ENCODE assay signal across 23 cellular contexts in the genomic region with DNA sequence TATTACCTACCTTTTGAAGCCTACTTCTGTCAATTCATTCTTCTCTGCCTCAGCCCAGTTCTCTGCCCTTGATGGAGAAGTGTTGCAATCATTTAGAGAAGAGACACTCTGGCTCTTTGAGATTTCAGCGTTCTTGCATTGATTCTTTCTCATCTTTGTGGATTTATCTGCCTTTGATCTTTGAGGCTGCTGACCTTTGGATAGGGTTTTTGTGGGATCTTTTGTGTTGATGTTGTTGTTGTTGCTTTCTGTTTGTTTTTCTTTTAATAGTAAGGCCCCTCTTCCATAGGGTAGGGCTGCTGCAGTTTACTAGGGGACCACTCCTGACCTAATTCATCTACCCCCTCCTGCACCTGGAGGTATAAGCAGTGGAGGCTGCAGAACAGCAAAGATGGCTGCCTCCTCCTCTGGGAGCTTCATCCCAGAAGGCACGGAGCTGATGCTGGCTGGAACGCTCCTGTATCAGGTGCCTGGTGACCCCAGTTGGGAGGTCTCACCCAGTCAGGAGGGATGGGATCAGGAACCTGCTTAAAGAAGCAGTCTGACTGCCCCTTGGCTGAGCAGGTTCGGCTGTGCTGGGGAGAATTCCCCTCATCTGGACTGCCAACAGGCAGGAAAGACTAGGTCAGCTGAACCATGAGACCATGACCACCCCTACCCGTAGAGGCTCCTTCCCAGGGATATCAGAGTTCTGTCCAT. TPM values are rescaled to one million over a fixed set of nuclear protein-coding genes. Genes with fewer than 3 reads are reported as not detected.
DNase-seq lines count a peak whose midpoint lies in the region; ATAC-seq, FAIRE-seq and TF ChIP-seq lines count a peak whose summit lies in the region.
"Had no signal": no experiment of that assay in that cellular context is flagged by ENCODE, and none has a peak within 500 bp of the region (broad histone marks: within the 10 kb centered on the region; RNA-seq: fewer than 3 reads in every experiment).

No MANE protein-coding gene starts in this region.

- no peak for TF ChIP-seq EP300 in H1 (IDR thresholded peaks at IDR 0.05; ENCODE audit: borderline replicate concordance in 1 of 2, low read depth in 2 of 2, low read length in 2 of 2)

- no peak overlapping the region for H4K91ac ChIP-seq in H1 (replicated peaks; ENCODE audit: insufficient read length, low read length)

- H3K27me3 ChIP-seq in H1 (replicated peaks in 1 of 4; ENCODE audit: control insufficient read depth in 3 of 4, extremely low read depth in 1 of 4, insufficient read depth in 3 of 4, low read length in 3 of 4) (no peaks in the 10 kb centered on the region), H7 (ENCODE audit: control insufficient read depth, insufficient read depth, low read length) (no peaks in the 10 kb centered on the region)
- H3K27me3 ChIP-seq: body of pancreas, right atrium auricular region, upper lobe of left lung had no signal

- H4K8ac ChIP-seq in H1 (ENCODE audit: extremely low read depth, insufficient read depth, low read length) = peak overlapping the region; percentile 18; the same call in 1 of the 2 replicates

- H3K4me1 Mint-ChIP-seq in activated CD4-positive, alpha-beta T cell treated with anti-CD3 and anti-CD28 coated beads, Interleukin-2, amount 10 ng/mL, durations not matched to agents 7 days and 5 days = peaks cover 65% of the 10 kb centered on the region
- no peaks in the 10 kb centered on the region for H3K4me1 Mint-ChIP-seq in HFFc6 (ENCODE audit: low read depth)

- H3K14ac ChIP-seq in H1 (ENCODE audit: insufficient read length) = no peak overlapping the region

- H3K23me2 ChIP-seq in H1 (ENCODE audit: low read depth, low read length) = no peaks in the 10 kb centered on the region

- POLR2A ChIA-PET in activated CD4-positive, alpha-beta T cell treated with anti-CD3 and anti-CD28 coated beads, Interleukin-2, amount 10 ng/mL, durations not matched to agents 7 days and 5 days (lab: Charles Lee) = no interaction called here
- POLR2A ChIA-PET in H1 (lab: Charles Lee; ENCODE audit: partially characterized antibody) = interaction anchor here (1.3 kb wide), 1 partner anchor 29 kb away, joined by 3 read pairs; no protein-coding TSS in a partner anchor

- no peak overlapping the region for H2BK5ac ChIP-seq in H1 (ENCODE audit: low read depth, low read length)

- H2BK120ac ChIP-seq in H1 (replicated peaks; ENCODE audit: low read depth, low read length) = no peak overlapping the region

- H3K36me3 Mint-ChIP-seq in activated CD4-positive, alpha-beta T cell treated with anti-CD3 and anti-CD28 coated beads, Interleukin-2, amount 10 ng/mL, durations not matched to agents 7 days and 5 days (ENCODE audit: low read depth) = peaks cover 46% of the 10 kb centered on the region
- H3K36me3 Mint-ChIP-seq in HFFc6 (ENCODE audit: low read depth) = peaks cover 35% of the 10 kb centered on the region

- TF ChIP-seq POLR2A in H1 (IDR thresholded peaks at IDR 0.05; ENCODE audit: control extremely low read depth in 1 of 2, low read depth in 2 of 2, low read length in 2 of 2) = no peak

- no peaks in the 10 kb centered on the region for H3K9me3 ChIP-seq in H1 (ENCODE audit: insufficient read depth in 2 of 2, low read depth in 1 of 2, low read length in 1 of 2)
- H3K9me3 ChIP-seq: body of pancreas had no signal

- no peak overlapping the region for H2BK15ac ChIP-seq in H1 (ENCODE audit: low read length)

- WGBS in H1 (ENCODE audit: extremely low coverage in 1 of 2, insufficient coverage in 1 of 2, insufficient read length in 1 of 2, insufficient replicate concordance in 2 of 2, low coverage in 1 of 2, low lambda C conversion rate in 2 of 2, missing lambda C conversion rate in 1 of 2), 2 experiments = 87% methylated on average over 5 of the region's 5 CpGs; no CpG with 5 or more reads in 1 of the 2 experiments

- ATAC-seq in GM21529 (IDR thresholded peaks at IDR 0.05; ENCODE audit: unreplicated experiment) = no peak
- ATAC-seq: A549; activated CD8-positive, alpha-beta memory T cell treated with anti-CD3 and anti-CD28 coated beads, Interleukin-2, amount 10 ng/mL, durations not matched to agents 7 days and 5 days; body of pancreas; Right ventricle myocardium inferior had no signal

- no peak overlapping the region for H3K4me2 ChIP-seq in H1 (ENCODE audit: insufficient read depth in 1 of 2, low read depth in 2 of 2, low read length in 2 of 2)
- H3K4me2 ChIP-seq: A549 had no signal

- H3K36me3 ChIP-seq in H1 (ENCODE audit: control insufficient read depth in 2 of 4, insufficient read depth in 4 of 4, low read length in 3 of 4) (no peaks in the 10 kb centered on the region), H7 (replicated peaks; ENCODE audit: control insufficient read depth, insufficient read depth, low read length) (no peaks in the 10 kb centered on the region)
- H3K36me3 ChIP-seq: right atrium auricular region had no signal

- H3K4me1 ChIP-seq in H1 (replicated peaks in 1 of 4; ENCODE audit: control insufficient read depth in 3 of 4, insufficient read depth in 4 of 4, low read length in 3 of 4) = peaks cover 0 to 5% (median 0%) of the 10 kb centered on the region in 4 experiments; a peak in 1 of 7 replicates
- H3K4me1 ChIP-seq: body of pancreas had no signal

- H3K9me3 Mint-ChIP-seq in activated CD4-positive, alpha-beta T cell treated with anti-CD3 and anti-CD28 coated beads, Interleukin-2, amount 10 ng/mL, durations not matched to agents 7 days and 5 days = peaks cover 35% of the 10 kb centered on the region
- H3K9me3 Mint-ChIP-seq in HFFc6 = peaks cover 30% of the 10 kb centered on the region

- H2AK5ac ChIP-seq in H1 (ENCODE audit: low read depth, low read length) = no peak overlapping the region

- CTCF ChIA-PET in activated CD4-positive, alpha-beta T cell treated with anti-CD3 and anti-CD28 coated beads, Interleukin-2, amount 10 ng/mL, durations not matched to agents 7 days and 5 days (lab: Charles Lee) = interaction anchor here (1.1 to 1.2 kb wide), 2 partner anchors 10 to 24 kb away, joined by 3 read pairs; no protein-coding TSS in a partner anchor
- CTCF ChIA-PET in H1 (lab: Charles Lee; ENCODE audit: partially characterized antibody) = interaction anchor here (1.4 to 2.3 kb wide), 2 partner anchors 19 to 30 kb away, joined by 4 to 8 read pairs; no protein-coding TSS in a partner anchor

- peaks cover 0 to 91% of the 10 kb centered on the region in 2 experiments; a peak in 2 of 4 replicates for H3K79me2 ChIP-seq in H1 (ENCODE audit: control insufficient read depth in 1 of 2, insufficient read depth in 2 of 2, low read length in 2 of 2)

- TF ChIP-seq CTCF in H1 (IDR thresholded peaks at IDR 0.05; ENCODE audit: control extremely low read depth in 1 of 3, insufficient read depth in 1 of 3, low read depth in 1 of 3, low read length in 3 of 3) = no peak
- TF ChIP-seq CTCF in HFFc6 (IDR thresholded peaks at IDR 0.05) = no peak

- H2BK12ac ChIP-seq in H1 (ENCODE audit: low read depth, low read length) = no peak overlapping the region

- H3K4me3 Mint-ChIP-seq in activated CD4-positive, alpha-beta T cell treated with anti-CD3 and anti-CD28 coated beads, Interleukin-2, amount 10 ng/mL, durations not matched to agents 7 days and 5 days = no peak overlapping the region
- H3K4me3 Mint-ChIP-seq in HFFc6 = no peak overlapping the region
- H3K4me3 Mint-ChIP-seq: activated CD8-positive, alpha-beta memory T cell treated with anti-CD3 and anti-CD28 coated beads, Interleukin-2, amount 10 ng/mL, durations not matched to agents 7 days and 5 days had no signal

- TF ChIP-seq RAD21 in H1 (IDR thresholded peaks at IDR 0.05 in 1 of 2, conservative IDR thresholded peaks at IDR 0.05 in 1 of 2; ENCODE audit: low read depth in 2 of 2, low read length in 2 of 2) = no peak

- H3K79me1 ChIP-seq in H1 (ENCODE audit: low read depth, low read length) = peaks cover 10% of the 10 kb centered on the region

- no peak overlapping the region for H3K56ac ChIP-seq in H1 (replicated peaks; ENCODE audit: insufficient read length, low read depth, low read length)

- H4K20me1 ChIP-seq in H1 (replicated peaks in 1 of 2; ENCODE audit: control insufficient read depth in 1 of 2, insufficient read depth in 2 of 2, low read length in 2 of 2) = peaks cover 2 to 6% of the 10 kb centered on the region in 2 experiments

- H3K27ac Mint-ChIP-seq in activated CD4-positive, alpha-beta T cell treated with anti-CD3 and anti-CD28 coated beads, Interleukin-2, amount 10 ng/mL, durations not matched to agents 7 days and 5 days = peak overlapping the region; percentile 33
- H3K27ac Mint-ChIP-seq in HFFc6 = no peak overlapping the region
- H3K27ac Mint-ChIP-seq: activated CD8-positive, alpha-beta memory T cell treated with anti-CD3 and anti-CD28 coated beads, Interleukin-2, amount 10 ng/mL, durations not matched to agents 7 days and 5 days had no signal

- H3K4ac ChIP-seq in H1 (replicated peaks; ENCODE audit: insufficient read length, low read depth, low read length) = no peak overlapping the region

- H3K4me3 ChIP-seq in H1 (ENCODE audit: extremely low read depth in 1 of 4, insufficient read depth in 2 of 4, low read depth in 3 of 4, low read length in 4 of 4) (no peak overlapping the region), H7 (ENCODE audit: insufficient read depth, low read depth, low read length) (no peak overlapping the region)
- H3K4me3 ChIP-seq: A549, body of pancreas, coronary artery, right atrium auricular region, upper lobe of left lung had no signal

- H4K5ac ChIP-seq in H1 (ENCODE audit: insufficient read length, low read depth, low read length) = no peak overlapping the region

- H3K23ac ChIP-seq in H1 (ENCODE audit: insufficient read length) = no peak overlapping the region

- H3K9ac ChIP-seq in H1 (replicated peaks in 1 of 4; ENCODE audit: extremely low read depth in 1 of 4, low read depth in 3 of 4, low read length in 3 of 4) = no peak overlapping the region

- H3K18ac ChIP-seq in H1 (ENCODE audit: extremely low read depth, low read length) = no peak overlapping the region

- DNase-seq in activated CD4-positive, alpha-beta T cell treated with anti-CD3 and anti-CD28 coated beads, Interleukin-2, amount 10 ng/mL, durations not matched to agents 7 days and 5 days = no peak
- no peak for DNase-seq in activated CD4-positive, alpha-beta T cell treated with anti-CD3 and anti-CD28 coated beads for 4 hours
- peak; percentile 12 for DNase-seq in OCI-M1 (lab: John Stamatoyannopoulos, UW)
- no peak for DNase-seq in H1 (ENCODE audit: low read depth in 1 of 2, low spot score in 2 of 2)
- DNase-seq in renal cortical epithelial cell (ENCODE audit: low read depth) = peak; percentile 39
- no peak for DNase-seq in HFFc6
- no peak for DNase-seq in H7
- DNase-seq: activated CD8-positive, alpha-beta memory T cell treated with anti-CD3 and anti-CD28 coated beads, Interleukin-2, amount 10 ng/mL, durations not matched to agents 7 days and 5 days; activated naive CD4-positive, alpha-beta T cell; body of pancreas; hypothalamus; MM.1S; NCI-H2029 treated with DMSO at 0.1 percent for 48 hours; NCI-H446 treated with DMSO at 0.1 percent for 48 hours; stimulated activated naive CD8-positive, alpha-beta T cell treated with anti-CD3 and anti-CD28 coated beads, Interleukin-15, Interleukin-2, amounts not matched to agents 100 U/mL and 50 U/mL, for 24 hours; T-helper 2 cell; upper lobe of left lung had no signal

- H3K27me3 Mint-ChIP-seq in activated CD4-positive, alpha-beta T cell treated with anti-CD3 and anti-CD28 coated beads, Interleukin-2, amount 10 ng/mL, durations not matched to agents 7 days and 5 days = no peaks in the 10 kb centered on the region
- H3K27me3 Mint-ChIP-seq in HFFc6 (ENCODE audit: insufficient read depth) = no peaks in the 10 kb centered on the region
- H3K27me3 Mint-ChIP-seq: activated CD8-positive, alpha-beta memory T cell treated with anti-CD3 and anti-CD28 coated beads, Interleukin-2, amount 10 ng/mL, durations not matched to agents 7 days and 5 days had no signal

- no peak overlapping the region for H2AFZ ChIP-seq in H1 (ENCODE audit: low read length)

- no peak overlapping the region for H3K27ac ChIP-seq in H1 (ENCODE audit: low read depth, low read length)
- H3K27ac ChIP-seq: A549, body of pancreas, coronary artery, right atrium auricular region, upper lobe of left lung had no signal

- FAIRE-seq in H1 (lab: Jason Lieb, UNC) = no peak
- FAIRE-seq: A549, endothelial cell of umbilical vein had no signal

- no peak overlapping the region for H2BK20ac ChIP-seq in H1 (ENCODE audit: low read length)

RNA-seq across cellular contexts. Expression of a gene that starts 28.0 kb away (rescaled TPM):
- 100 to 1,000 TPM; 146 to 159 TPM for total RNA-seq in activated CD4-positive, alpha-beta T cell treated with anti-CD3 and anti-CD28 coated beads, Interleukin-2, amount 10 ng/mL, durations not matched to agents 7 days and 5 days
- total RNA-seq in H1 (2021; fragmentation: NEBNext Ultra II Directional; extraction: Animal tissue kit (Norgen Biotek cat#: 25700)) = 30.2 and 34.5 TPM in 2 replicates
- polyA plus RNA-seq in H1 (2011; rRNA removed) = 12.0 and 17.6 TPM in 2 replicates
- 12.8 TPM for polyA plus RNA-seq in H1 (2011; cell fraction: cytosol; rRNA removed)
- polyA plus RNA-seq in H1 (2011; cell fraction: nucleus; rRNA removed) = 15.0 TPM
- 10.3 to 13.5 TPM (median 10.7 TPM) in 4 replicates for polyA plus RNA-seq in H1 (2012, experiment 1 of 2)
- 2.0 TPM for polyA plus RNA-seq in H1 (2012, experiment 2 of 2)
- 16.8 TPM for polyA plus RNA-seq in H1 (2013, experiment 1 of 2)
- polyA plus RNA-seq in H1 (2013, experiment 2 of 2) = 17.3 TPM
- 62.0 and 80.7 TPM in 2 replicates for polyA minus RNA-seq in H1 (2011; rRNA and poly(A)+ RNA removed)
- 26.1 TPM for polyA minus RNA-seq in H1 (2011; cell fraction: cytosol; rRNA and poly(A)+ RNA removed)
- polyA minus RNA-seq in H1 (2011; cell fraction: nucleus; rRNA and poly(A)+ RNA removed) = 43.2 TPM
- total RNA-seq in renal cortical epithelial cell = 6.1 and 17.4 TPM in 2 replicates
- total RNA-seq in HFFc6 (2021; fragmentation: NEBNext Ultra II Directional; extraction: Animal tissue kit (Norgen Biotek cat#: 25700)) = 10 to 100 TPM; 17.2 to 20.7 (median 19.9) TPM
- 22.9 and 27.7 TPM in 2 replicates for total RNA-seq in H7 (2014; rRNA removed; shearing (Covaris generic))

Comparison
In these comparisons a context has a peak if more than half of its experiments do, and no peak if none do; other contexts are left out.
1. DNase-seq: peak in OCI-M1 (single experiment) and renal cortical epithelial cell (single experiment); none in activated CD4-positive, alpha-beta T cell treated with anti-CD3 and anti-CD28 coated beads, Interleukin-2, amount 10 ng/mL, durations not matched to agents 7 days and 5 days (single experiment), activated CD4-positive, alpha-beta T cell treated with anti-CD3 and anti-CD28 coated beads for 4 hours (0 of 2), H1 (0 of 2), HFFc6 (single experiment) and H7 (single experiment).